In the genomic region with DNA sequence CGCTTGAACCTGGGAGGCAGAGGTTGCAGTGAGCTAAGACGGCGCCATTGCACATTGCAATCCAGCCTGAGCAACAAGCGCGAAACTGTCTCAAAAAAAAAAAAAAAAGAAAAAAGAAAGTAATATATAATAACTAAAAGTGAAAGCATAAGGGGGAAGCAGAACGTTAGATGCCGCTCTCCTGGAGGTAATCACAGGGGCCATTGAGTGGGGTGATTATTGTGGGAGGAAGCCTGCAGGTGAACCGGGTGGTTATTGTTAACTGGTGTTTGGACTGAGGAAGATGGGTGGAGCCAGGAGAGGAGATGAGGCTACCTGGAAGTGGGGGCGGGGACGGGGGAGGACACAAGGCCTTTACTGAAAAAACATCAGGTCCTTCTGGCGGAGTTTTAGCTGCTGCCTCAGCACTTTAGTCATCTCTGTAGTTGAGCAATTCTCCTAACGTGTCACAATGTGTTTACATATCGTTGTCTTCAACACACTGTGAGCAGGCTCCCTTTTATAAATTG, we compare ENCODE assay signal across 1 cellular context.
TF ChIP-seq lines count a peak whose summit lies in the region.

No MANE protein-coding gene starts in this region.

TF ChIP-seq in IMR-90, 13 proteins besides CTCF, POLR2A, EP300 and RAD21:
- TF ChIP-seq CEBPB (IDR thresholded peaks at IDR 0.05; ENCODE audit: low read depth, low read length) (peak; percentile 97), MAFK (IDR thresholded peaks at IDR 0.05; ENCODE audit: low read depth, low read length) (peak; percentile 95), BHLHE40 (IDR thresholded peaks at IDR 0.05; ENCODE audit: low read depth, low read length) (0 out of 2 replicates have a peak, but pooled peaks have one; percentile 34), CHD1 (IDR thresholded peaks at IDR 0.05; ENCODE audit: low read depth, low read length) (no peak), NFE2L2 (IDR thresholded peaks at IDR 0.05; ENCODE audit: low read depth, low read length) (peak; percentile 7; the same call in 1 of the 2 replicates)
